11 cellular contexts compared by ENCODE assay signal in genomic region chr10:78931333-78932083, GRCh38.
DNase-seq lines count a peak whose midpoint lies in the region; ATAC-seq and TF ChIP-seq lines count a peak whose summit lies in the region.
"Had no signal": no experiment of that assay in that cellular context is flagged by ENCODE, and none has a peak within 500 bp of the region (broad histone marks: within the 10 kb centered on the region; RNA-seq: fewer than 3 reads in every experiment).

No MANE protein-coding gene starts in this region.

- H4K20me1 ChIP-seq in osteoblast (ENCODE audit: insufficient read depth, low read length), result no peaks in the 10 kb centered on the region

- no peaks in the 10 kb centered on the region for H3K9me3 ChIP-seq in osteoblast (ENCODE audit: low read depth, low read length)
- H3K9me3 ChIP-seq: SJCRH30 had no signal

- no peaks in the 10 kb centered on the region for H3K27me3 ChIP-seq in BJ (ENCODE audit: control insufficient read depth, insufficient read depth, low read length)
- no peaks in the 10 kb centered on the region for H3K27me3 ChIP-seq in osteoblast (ENCODE audit: insufficient read depth, low read length)

- no peak overlapping the region for H3K27ac Mint-ChIP-seq in stimulated activated naive CD8-positive, alpha-beta T cell treated with anti-CD3 and anti-CD28 coated beads, Interleukin-15, amount 100 ng/mL, for 72 hours
- no peak overlapping the region for H3K27ac Mint-ChIP-seq in T-cell

- H3K27me3 Mint-ChIP-seq in stimulated activated naive CD8-positive, alpha-beta T cell treated with anti-CD3 and anti-CD28 coated beads, Interleukin-15, amount 100 ng/mL, for 72 hours, result no peaks in the 10 kb centered on the region
- H3K27me3 Mint-ChIP-seq in T-cell, result peaks cover 0 to 4% of the 10 kb centered on the region in 2 donors

- ATAC-seq in HG03280 (IDR thresholded peaks at IDR 0.05; ENCODE audit: unreplicated experiment) (no peak), T-cell (replicated peaks in 1 of 4) (no peak)
- no peak for ATAC-seq in stimulated activated naive CD8-positive, alpha-beta T cell treated with anti-CD3 and anti-CD28 coated beads, Interleukin-15, amount 100 ng/mL, for 72 hours

- DNase-seq in BJ (ENCODE audit: low read depth) (peak; percentile 89), NCI-H2227 treated with DMSO at 0.1 percent for 48 hours (lab: John Stamatoyannopoulos, UW) (peak; percentile 32), epithelial cell of esophagus (ENCODE audit: low read depth) (peak; percentile 26), osteoblast (ENCODE audit: insufficient read length, low spot score, missing footprints) (peak; percentile 94), COLO829 (ENCODE audit: low spot score) (no peak), T-cell (no peak)
- DNase-seq in stimulated activated naive CD8-positive, alpha-beta T cell treated with anti-CD3 and anti-CD28 coated beads, Interleukin-15, amount 100 ng/mL, for 72 hours, result no peak
- DNase-seq: DMS53; stimulated activated CD4-positive, alpha-beta T cell treated with anti-CD3 and anti-CD28 coated beads, Interleukin-4, amount 100 ng/mL, for 4 hours had no signal

- CTCF ChIA-PET in BJ (lab: Yijun Ruan, JAX), result interaction anchor here (0.9 to 2.8 kb wide), 4 partner anchors 9 to 884 kb away, joined by 3 to 7 read pairs (median 4); no protein-coding TSS in a partner anchor
- CTCF ChIA-PET in T-cell (lab: Charles Lee), result no interaction called here

- no peaks in the 10 kb centered on the region for H3K36me3 Mint-ChIP-seq in T-cell

- H3K4me3 Mint-ChIP-seq in stimulated activated naive CD8-positive, alpha-beta T cell treated with anti-CD3 and anti-CD28 coated beads, Interleukin-15, amount 100 ng/mL, for 72 hours, result no peak overlapping the region
- H3K4me3 Mint-ChIP-seq in T-cell, result no peak overlapping the region

- H3K36me3 ChIP-seq in BJ (ENCODE audit: control insufficient read depth, insufficient read depth, low read length) (no peaks in the 10 kb centered on the region), osteoblast (ENCODE audit: insufficient read depth, low read length) (no peaks in the 10 kb centered on the region)
- H3K36me3 ChIP-seq: SJCRH30 had no signal

- no peaks in the 10 kb centered on the region for H3K4me1 Mint-ChIP-seq in stimulated activated naive CD8-positive, alpha-beta T cell treated with anti-CD3 and anti-CD28 coated beads, Interleukin-15, amount 100 ng/mL, for 72 hours
- H3K4me1 Mint-ChIP-seq in T-cell, result no peaks in the 10 kb centered on the region

- peaks cover 11% of the 10 kb centered on the region for H3K4me1 ChIP-seq in osteoblast (ENCODE audit: insufficient read depth, low read length)

- H2AFZ ChIP-seq in osteoblast (ENCODE audit: low read length), result no peak overlapping the region

- H3K9me3 Mint-ChIP-seq in stimulated activated naive CD8-positive, alpha-beta T cell treated with anti-CD3 and anti-CD28 coated beads, Interleukin-15, amount 100 ng/mL, for 72 hours, result no peaks in the 10 kb centered on the region
- H3K9me3 Mint-ChIP-seq in T-cell, result no peaks in the 10 kb centered on the region

- H3K4me2 ChIP-seq in osteoblast (ENCODE audit: insufficient read depth, low read length), result no peak overlapping the region

- no peaks in the 10 kb centered on the region for H3K79me2 ChIP-seq in osteoblast (ENCODE audit: insufficient read depth, low read length)

- TF ChIP-seq CTCF in BJ (IDR thresholded peaks at IDR 0.05; ENCODE audit: insufficient read depth, low read depth, low read length) (no peak), epithelial cell of esophagus (IDR thresholded peaks at IDR 0.05; ENCODE audit: insufficient read depth, low read depth, low read length, missing control alignments) (no peak), osteoblast (IDR thresholded peaks at IDR 0.05; ENCODE audit: extremely low read depth, low read depth, low read length) (no peak)

- H3K27ac ChIP-seq in osteoblast (ENCODE audit: low read depth, low read length), result peak overlapping the region; percentile 31
- H3K27ac ChIP-seq: SJCRH30 had no signal

- POLR2A ChIA-PET in BJ (lab: Charles Lee), result no interaction called here
- POLR2A ChIA-PET in T-cell (lab: Charles Lee), result no interaction called here

- H3K4me3 ChIP-seq in BJ (ENCODE audit: low read depth, low read length), result no peak overlapping the region
- no peak overlapping the region for H3K4me3 ChIP-seq in epithelial cell of esophagus (ENCODE audit: low read length)
- H3K4me3 ChIP-seq in osteoblast (ENCODE audit: insufficient read depth, low read length), result no peak overlapping the region
- H3K4me3 ChIP-seq: SJCRH30 had no signal

Comparison
In these comparisons a context has a peak if more than half of its experiments do, and no peak if none do; other contexts are left out.
1. DNase-seq: peak in BJ (single experiment), NCI-H2227 treated with DMSO at 0.1 percent for 48 hours (single experiment), epithelial cell of esophagus (single experiment) and osteoblast (single experiment); none in COLO829 (single experiment), stimulated activated naive CD8-positive, alpha-beta T cell treated with anti-CD3 and anti-CD28 coated beads, Interleukin-15, amount 100 ng/mL, for 72 hours (0 of 2) and T-cell (0 of 34).